Comparison of ENCODE assay signal across 1 cellular context in the genomic region with DNA sequence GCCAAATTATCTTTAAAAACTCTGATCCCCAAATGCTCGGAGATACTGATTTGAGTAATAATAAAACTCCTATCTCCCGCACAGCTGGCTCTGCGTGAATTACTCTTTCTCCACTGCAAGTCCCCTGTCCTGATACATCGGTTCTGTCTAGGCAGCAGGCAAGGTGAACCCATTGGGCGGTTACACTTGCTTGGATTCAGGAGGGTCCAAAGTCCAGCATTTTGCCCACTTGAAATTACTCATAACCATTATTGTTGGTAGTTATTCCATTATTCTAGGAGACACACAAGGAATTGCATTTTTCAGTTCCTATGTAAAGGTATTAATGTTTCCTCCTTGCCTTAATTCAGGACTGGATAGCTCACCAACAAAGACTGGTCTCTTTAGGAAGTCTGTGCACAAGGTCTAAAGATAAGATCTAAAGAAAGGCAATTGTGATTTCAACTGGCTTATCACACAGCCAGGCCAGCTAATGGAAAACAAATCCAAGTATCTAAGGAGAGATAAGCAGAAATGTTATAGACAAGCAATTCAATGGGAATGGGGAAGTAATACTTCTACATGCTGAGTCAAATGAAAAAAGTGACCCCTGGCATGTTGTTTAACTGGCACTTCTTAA.
TF ChIP-seq lines count a peak whose summit lies in the region.

No MANE protein-coding gene starts in this region.

TF ChIP-seq in GM12878, 131 proteins besides CTCF, POLR2A, EP300 and RAD21:
- TF ChIP-seq SIN3A (IDR thresholded peaks at IDR 0.05; ENCODE audit: low read depth, low read length) (no peak), RBBP5 (conservative IDR thresholded peaks at IDR 0.05) (no peak), EED (IDR thresholded peaks at IDR 0.05; ENCODE audit: low read depth) (no peak), IKZF1 (conservative IDR thresholded peaks at IDR 0.05) (0 out of 2 replicates have a peak, but pooled peaks have one; percentile 13)
TF ChIP-seq in GM12878: peak in this region for 1.
